ENCODE assay signal across 7 cellular contexts in the genomic region with DNA sequence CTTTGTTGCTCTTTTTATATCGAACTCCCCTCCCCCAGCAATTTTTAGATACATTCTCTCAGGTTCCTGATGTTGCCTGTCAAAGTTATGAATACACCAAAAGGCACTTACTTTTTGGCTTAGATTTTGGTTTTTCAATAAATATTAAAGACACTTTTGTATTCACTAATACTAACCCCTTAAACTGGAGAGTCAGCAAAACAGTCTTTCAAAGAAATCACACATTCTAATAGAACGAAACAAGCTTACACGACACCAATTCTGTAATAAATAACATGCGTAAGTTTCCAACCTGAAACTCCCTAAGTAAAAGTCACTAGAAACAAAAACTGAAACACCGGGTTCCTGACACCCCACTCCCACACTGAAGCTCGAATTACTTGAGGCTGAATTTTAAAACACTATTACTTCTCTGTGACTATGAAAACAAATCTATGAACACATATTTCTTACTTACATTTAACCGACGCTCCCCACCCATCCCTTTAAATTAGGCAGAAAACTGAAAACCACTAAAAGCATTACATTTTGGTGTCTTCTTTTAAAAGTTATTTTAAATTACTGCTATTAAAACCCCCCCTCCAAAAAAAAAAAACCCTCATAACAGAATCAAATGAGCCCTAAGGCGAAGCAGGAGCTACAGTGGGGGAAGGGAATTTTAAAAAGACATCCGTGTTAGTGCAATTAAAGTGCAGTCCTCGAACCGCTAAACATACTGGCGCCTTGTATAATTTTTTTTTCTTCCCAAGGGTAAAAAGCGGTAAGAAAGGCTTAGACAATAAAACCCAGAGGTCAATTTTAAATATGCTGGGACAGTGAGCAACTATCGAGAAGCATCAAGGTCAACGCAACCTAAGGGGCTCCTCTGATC. TPM values are rescaled to one million over a fixed set of nuclear protein-coding genes. Genes with fewer than 3 reads are reported as not detected.
DNase-seq lines count a peak whose midpoint lies in the region; ATAC-seq, FAIRE-seq and TF ChIP-seq lines count a peak whose summit lies in the region.

No MANE protein-coding gene starts in this region.

- H3K27me3 ChIP-seq in HCT116 (ENCODE audit: insufficient read depth, low read length) (no peaks in the 10 kb centered on the region), duodenal mucosa (ENCODE audit: control insufficient read depth in 1 of 2, insufficient read depth in 2 of 2, low read length in 2 of 2) (no peaks in the 10 kb centered on the region), transverse colon (no peaks in the 10 kb centered on the region)

- POLR2A ChIA-PET in HCT116 (lab: Charles Lee) = no interaction called here

- no peaks in the 10 kb centered on the region for H3K9me3 ChIP-seq in HCT116 (ENCODE audit: control insufficient read depth in 1 of 2, insufficient read depth in 1 of 2, low read depth in 1 of 2, low read length in 2 of 2)
- H3K9me3 ChIP-seq in duodenal mucosa (ENCODE audit: control insufficient read depth in 1 of 2, low read length in 2 of 2) = no peaks in the 10 kb centered on the region
- no peaks in the 10 kb centered on the region for H3K9me3 ChIP-seq in mucosa of descending colon
- no peaks in the 10 kb centered on the region for H3K9me3 ChIP-seq in transverse colon

- RAD21 ChIA-PET in HCT116 (lab: Charles Lee; ENCODE audit: low non-redundant PET in 1 of 2, low total read pairs in 2 of 2, uncharacterized antibody in 2 of 2, unreplicated experiment in 2 of 2) = no interaction called here

- peak overlapping the region; percentile 67 for H2AFZ ChIP-seq in HCT116 (ENCODE audit: low read depth, low read length, poor library complexity, severe bottlenecking)

- TF ChIP-seq CTCF in HCT116 (IDR thresholded peaks at IDR 0.05 in 2 of 3, conservative IDR thresholded peaks at IDR 0.05 in 1 of 3; ENCODE audit: borderline replicate concordance in 1 of 3, insufficient read depth in 1 of 3, low read depth in 2 of 3, low read length in 2 of 3) (no peak), mucosa of descending colon (IDR thresholded peaks at IDR 0.05) (no peak), transverse colon (IDR thresholded peaks at IDR 0.05) (no peak)

- no peak for TF ChIP-seq RAD21 in HCT116 (IDR thresholded peaks at IDR 0.05; ENCODE audit: low read depth)

- TSS peak; percentile 74 for BruUV-seq in HCT116 (replicated peaks; lab: Mats Ljungman, UMichigan)

- no peak for TF ChIP-seq POLR2A in HCT116 (IDR thresholded peaks at IDR 0.05; ENCODE audit: borderline replicate concordance, extremely low read depth, insufficient read depth, insufficient read length)
- TF ChIP-seq POLR2A in transverse colon (IDR thresholded peaks at IDR 0.05) = no peak

- no peak for FAIRE-seq in frontal cortex (lab: Jason Lieb, UNC)

- ATAC-seq in HCT116 (peak; percentile 3; the same call in 1 of the 2 replicates), SK-N-SH treated with all-trans-retinoic acid at 6 μM for 48 hours (peak; percentile 5; the same call in 2 of the 3 replicates), mucosa of descending colon (peak; percentile 13)

- no peak for TF ChIP-seq EP300 in transverse colon (IDR thresholded peaks at IDR 0.05; ENCODE audit: low read depth)

- intact Hi-C loops in HCT116 (cut with micrococcal nuclease) (no loop called here), mucosa of descending colon (cut with DNase I, micrococcal nuclease) (no loop called here), transverse colon (cut with DNase I; ENCODE audit: low total_unique reads) (loop anchor here (10.0 kb wide), 2 partner anchors 70 to 110 kb away; no protein-coding TSS in a partner anchor)

- H3K36me3 ChIP-seq in HCT116 (ENCODE audit: control insufficient read depth in 1 of 2, insufficient read depth in 2 of 2, low read length in 2 of 2) (no peaks in the 10 kb centered on the region), duodenal mucosa (ENCODE audit: control insufficient read depth in 1 of 2, insufficient read depth in 2 of 2, low read length in 2 of 2) (no peaks in the 10 kb centered on the region), mucosa of descending colon (ENCODE audit: low read depth) (no peaks in the 10 kb centered on the region), transverse colon (no peaks in the 10 kb centered on the region)

- in situ Hi-C loops in transverse colon (cut with MboI; ENCODE audit: low pct_ligation_motif_present in 1 of 4, low pct_unique_long_range_greater_than_20kb in 1 of 4, low sequenced_read_pairs in 3 of 4) = loop anchor here in 1 of 4 donors (10.0 kb wide), 1 partner anchor 110 kb away; no protein-coding TSS in a partner anchor

- H3K79me2 ChIP-seq in HCT116 (ENCODE audit: insufficient read depth, low read length) = peaks cover 35% of the 10 kb centered on the region

- peak overlapping the region; percentile 76 for H3K4me2 ChIP-seq in HCT116 (ENCODE audit: low read length)

- WGBS in transverse colon (ENCODE audit: low coverage in 1 of 2), 2 donors = 1% methylated on average over 16 of the region's 16 CpGs

- H3K9ac ChIP-seq in HCT116 (ENCODE audit: low read length) (peak overlapping the region; percentile 67), duodenal mucosa (ENCODE audit: low read depth in 1 of 2, low read length in 2 of 2) (peak overlapping the region; percentile 92 to 93)

- H3K4me3 ChIP-seq in GM08714 (ENCODE audit: low read length) (peak overlapping the region; percentile 96), HCT116 (replicated peaks in 1 of 2; ENCODE audit: low read depth in 1 of 2, low read length in 2 of 2) (peak overlapping the region; percentile 69 to 74), duodenal mucosa (ENCODE audit: low read depth in 1 of 2, low read length in 2 of 2) (peak overlapping the region; percentile 91 to 94), mucosa of descending colon (peak overlapping the region; percentile 83), transverse colon (peak overlapping the region; percentile 69 to 99 (median 94))

- H3K9me2 ChIP-seq in HCT116 (ENCODE audit: insufficient read depth) = no peaks in the 10 kb centered on the region

- peak overlapping the region; percentile 80 for H3K27ac ChIP-seq in HCT116 (ENCODE audit: low read depth, low read length)
- peak overlapping the region; percentile 96 for H3K27ac ChIP-seq in duodenal mucosa (ENCODE audit: low read depth, low read length)
- H3K27ac ChIP-seq in transverse colon = peak overlapping the region; percentile 95 to 99 (median 98)

- DNase-seq in HCT116 (ENCODE audit: low read depth, low spot score) = no peak
- DNase-seq in mucosa of descending colon = no peak
- DNase-seq in transverse colon = no peak
- no peak for DNase-seq in frontal cortex (ENCODE audit: low spot score in 2 of 2)

- CTCF ChIA-PET in HCT116 (lab: Charles Lee) = no interaction called here

- H3K4me1 ChIP-seq in HCT116 (ENCODE audit: control insufficient read depth in 1 of 2, insufficient read depth in 2 of 2, low read length in 2 of 2) = peaks cover 9 to 18% of the 10 kb centered on the region in 2 experiments
- H3K4me1 ChIP-seq in duodenal mucosa (ENCODE audit: control insufficient read depth in 1 of 2, insufficient read depth in 2 of 2, low read length in 2 of 2) = peaks cover 5 to 16% of the 10 kb centered on the region in 2 donors
- peaks cover 25% of the 10 kb centered on the region for H3K4me1 ChIP-seq in mucosa of descending colon (ENCODE audit: low read depth)
- peaks cover 10 to 50% (median 28%) of the 10 kb centered on the region in 4 donors for H3K4me1 ChIP-seq in transverse colon

- H4K20me1 ChIP-seq in HCT116 (ENCODE audit: insufficient read depth) = no peaks in the 10 kb centered on the region

TF ChIP-seq in HCT116, 20 proteins besides CTCF, POLR2A, EP300 and RAD21 (continues in another document):
- no peak for TF ChIP-seq SP1 (IDR thresholded peaks at IDR 0.05; ENCODE audit: low read depth)
- TF ChIP-seq, protein P1, sequence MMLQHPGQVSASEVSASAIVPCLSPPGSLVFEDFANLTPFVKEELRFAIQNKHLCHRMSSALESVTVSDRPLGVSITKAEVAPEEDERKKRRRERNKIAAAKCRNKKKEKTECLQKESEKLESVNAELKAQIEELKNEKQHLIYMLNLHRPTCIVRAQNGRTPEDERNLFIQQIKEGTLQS (IDR thresholded peaks at IDR 0.05) = no peak

TF ChIP-seq in SK-N-SH treated with all-trans-retinoic acid at 6 μM for 48 hours, 23 proteins besides CTCF, POLR2A, EP300 and RAD21 (continues in another document):
- TF ChIP-seq SNAI2 (CRISPR knock-in tag; IDR thresholded peaks at IDR 0.05) (no peak), ZC3H10 (CRISPR knock-in tag; IDR thresholded peaks at IDR 0.05) (no peak), ZNF70 (CRISPR knock-in tag; IDR thresholded peaks at IDR 0.05) (no peak), GLIS3 (CRISPR knock-in tag; IDR thresholded peaks at IDR 0.05) (no peak), ESRRG (CRISPR knock-in tag; IDR thresholded peaks at IDR 0.05) (no peak), ZFP3 (CRISPR knock-in tag; IDR thresholded peaks at IDR 0.05) (no peak)
- TF ChIP-seq, protein P2, sequence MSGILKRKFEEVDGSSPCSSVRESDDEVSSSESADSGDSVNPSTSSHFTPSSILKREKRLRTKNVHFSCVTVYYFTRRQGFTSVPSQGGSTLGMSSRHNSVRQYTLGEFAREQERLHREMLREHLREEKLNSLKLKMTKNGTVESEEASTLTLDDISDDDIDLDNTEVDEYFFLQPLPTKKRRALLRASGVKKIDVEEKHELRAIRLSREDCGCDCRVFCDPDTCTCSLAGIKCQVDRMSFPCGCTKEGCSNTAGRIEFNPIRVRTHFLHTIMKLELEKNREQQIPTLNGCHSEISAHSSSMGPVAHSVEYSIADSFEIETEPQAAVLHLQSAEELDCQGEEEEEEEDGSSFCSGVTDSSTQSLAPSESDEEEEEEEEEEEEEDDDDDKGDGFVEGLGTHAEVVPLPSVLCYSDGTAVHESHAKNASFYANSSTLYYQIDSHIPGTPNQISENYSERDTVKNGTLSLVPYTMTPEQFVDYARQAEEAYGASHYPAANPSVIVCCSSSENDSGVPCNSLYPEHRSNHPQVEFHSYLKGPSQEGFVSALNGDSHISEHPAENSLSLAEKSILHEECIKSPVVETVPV (CRISPR knock-in tag; IDR thresholded peaks at IDR 0.05) = no peak
- TF ChIP-seq, protein P3, sequence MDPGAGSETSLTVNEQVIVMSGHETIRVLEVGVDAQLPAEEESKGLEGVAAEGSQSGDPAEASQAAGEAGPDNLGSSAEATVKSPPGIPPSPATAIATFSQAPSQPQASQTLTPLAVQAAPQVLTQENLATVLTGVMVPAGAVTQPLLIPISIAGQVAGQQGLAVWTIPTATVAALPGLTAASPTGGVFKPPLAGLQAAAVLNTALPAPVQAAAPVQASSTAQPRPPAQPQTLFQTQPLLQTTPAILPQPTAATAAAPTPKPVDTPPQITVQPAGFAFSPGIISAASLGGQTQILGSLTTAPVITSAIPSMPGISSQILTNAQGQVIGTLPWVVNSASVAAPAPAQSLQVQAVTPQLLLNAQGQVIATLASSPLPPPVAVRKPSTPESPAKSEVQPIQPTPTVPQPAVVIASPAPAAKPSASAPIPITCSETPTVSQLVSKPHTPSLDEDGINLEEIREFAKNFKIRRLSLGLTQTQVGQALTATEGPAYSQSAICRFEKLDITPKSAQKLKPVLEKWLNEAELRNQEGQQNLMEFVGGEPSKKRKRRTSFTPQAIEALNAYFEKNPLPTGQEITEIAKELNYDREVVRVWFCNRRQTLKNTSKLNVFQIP (CRISPR knock-in tag; IDR thresholded peaks at IDR 0.05; ENCODE audit: borderline replicate concordance, low read depth) = no peak

RNA-seq across cellular contexts. Expression of a gene that starts 0.9 kb away (rescaled TPM):
- total RNA-seq in HCT116 (2021; ENCODE audit: unreplicated experiment) (61.0 TPM), mucosa of descending colon (100 to 1,000 TPM; 167 to 341 (median 287) TPM), transverse colon (100 to 1,000 TPM; 325 to 777 (median 391) TPM), frontal cortex (31.0 TPM)
- polyA plus RNA-seq in HCT116 (2012) = 22.8 and 30.6 TPM in 2 replicates
